ENCODE assay signal across 17 cellular contexts in the genomic region with DNA sequence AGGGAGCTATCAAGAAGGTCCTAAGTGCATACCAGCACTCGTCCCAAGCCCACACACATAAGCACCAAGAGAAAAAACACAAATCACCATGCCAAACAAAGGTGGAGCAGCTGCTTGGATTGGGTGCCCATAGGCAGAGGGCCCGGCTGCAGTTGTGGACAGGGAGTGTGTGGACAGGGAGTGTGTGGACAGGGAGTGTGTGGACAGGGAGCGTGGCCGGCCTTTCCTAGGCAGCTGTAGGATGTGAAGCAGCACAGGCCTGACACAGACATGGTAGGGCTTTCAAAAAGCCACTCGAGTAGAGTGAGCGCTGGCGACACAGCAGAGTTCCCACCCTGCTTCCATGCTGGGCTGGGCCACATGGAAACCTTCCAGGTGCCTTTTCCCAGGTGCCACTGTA. TPM values are rescaled to one million over a fixed set of nuclear protein-coding genes. Genes with fewer than 3 reads are reported as not detected.
DNase-seq lines count a peak whose midpoint lies in the region; ATAC-seq and TF ChIP-seq lines count a peak whose summit lies in the region.
"Had no signal": no experiment of that assay in that cellular context is flagged by ENCODE, and none has a peak within 500 bp of the region (broad histone marks: within the 10 kb centered on the region; RNA-seq: fewer than 3 reads in every experiment).

No MANE protein-coding gene starts in this region.

- no peaks in the 10 kb centered on the region for H3K9me3 Mint-ChIP-seq in activated CD4-positive, alpha-beta T cell treated with anti-CD3 and anti-CD28 coated beads, Interleukin-2, amount 10 ng/mL, durations not matched to agents 7 days and 5 days
- H3K9me3 Mint-ChIP-seq in endothelial cell (ENCODE audit: unreplicated experiment) = no peaks in the 10 kb centered on the region
- H3K9me3 Mint-ChIP-seq in stimulated activated effector memory CD8-positive, alpha-beta T cell treated with anti-CD3 and anti-CD28 coated beads, Interleukin-12 subunit alpha, Interleukin-12 subunit beta, amount 100 ng/mL, for 72 hours = no peaks in the 10 kb centered on the region

- peaks cover 36% of the 10 kb centered on the region for H3K4me1 Mint-ChIP-seq in activated CD4-positive, alpha-beta T cell treated with anti-CD3 and anti-CD28 coated beads, Interleukin-2, amount 10 ng/mL, durations not matched to agents 7 days and 5 days
- peaks cover 3% of the 10 kb centered on the region for H3K4me1 Mint-ChIP-seq in endothelial cell (ENCODE audit: unreplicated experiment)
- H3K4me1 Mint-ChIP-seq in stimulated activated effector memory CD8-positive, alpha-beta T cell treated with anti-CD3 and anti-CD28 coated beads, Interleukin-12 subunit alpha, Interleukin-12 subunit beta, amount 100 ng/mL, for 72 hours = peaks cover 60% of the 10 kb centered on the region

- TF ChIP-seq CTCF in endothelial cell (IDR thresholded peaks at IDR 0.05; ENCODE audit: unreplicated experiment) = no peak

- CTCF ChIA-PET in activated CD4-positive, alpha-beta T cell treated with anti-CD3 and anti-CD28 coated beads, Interleukin-2, amount 10 ng/mL, durations not matched to agents 7 days and 5 days (lab: Charles Lee) = no interaction called here

- no peak for DNase-seq in activated CD4-positive, alpha-beta T cell treated with anti-CD3 and anti-CD28 coated beads, Interleukin-2, amount 10 ng/mL, durations not matched to agents 7 days and 5 days
- DNase-seq in activated CD4-positive, alpha-beta T cell treated with anti-CD3 and anti-CD28 coated beads, Interleukin-2, amount 50 U/mL, for 4 hours = no peak
- DNase-seq in endothelial cell (ENCODE audit: low spot score) (no peak), cortex of kidney (lab: John Stamatoyannopoulos, UW) (no peak), foreskin melanocyte (no peak)
- DNase-seq in stimulated activated effector memory CD8-positive, alpha-beta T cell treated with anti-CD3 and anti-CD28 coated beads, Interleukin-12 subunit alpha, Interleukin-12 subunit beta, amount 100 ng/mL, for 72 hours (ENCODE audit: low spot score in 2 of 2) = no peak
- DNase-seq in activated CD8-positive, alpha-beta memory T cell treated with anti-CD3 and anti-CD28 coated beads, Interleukin-2, amount 50 U/mL, for 4 hours = no peak
- DNase-seq: BE2C, NCI-H1436, NCI-H2081, NCI-H748 treated with DMSO at 0.1 percent for 48 hours, PC-9 had no signal

- POLR2A ChIA-PET in activated CD4-positive, alpha-beta T cell treated with anti-CD3 and anti-CD28 coated beads, Interleukin-2, amount 10 ng/mL, durations not matched to agents 7 days and 5 days (lab: Charles Lee) = no interaction called here

- no peak overlapping the region for H3K4me3 Mint-ChIP-seq in activated CD4-positive, alpha-beta T cell treated with anti-CD3 and anti-CD28 coated beads, Interleukin-2, amount 10 ng/mL, durations not matched to agents 7 days and 5 days
- peak overlapping the region; percentile 25 for H3K4me3 Mint-ChIP-seq in endothelial cell (ENCODE audit: unreplicated experiment)
- no peak overlapping the region for H3K4me3 Mint-ChIP-seq in stimulated activated effector memory CD8-positive, alpha-beta T cell treated with anti-CD3 and anti-CD28 coated beads, Interleukin-12 subunit alpha, Interleukin-12 subunit beta, amount 100 ng/mL, for 72 hours
- H3K4me3 Mint-ChIP-seq: GM23338 had no signal

- peaks cover 35% of the 10 kb centered on the region for H3K36me3 ChIP-seq in KOPT-K1 (ENCODE audit: insufficient read depth, low read length)

- H3K27ac ChIP-seq in KOPT-K1 (ENCODE audit: low read depth, low read length, poor library complexity, severe bottlenecking) = peak overlapping the region; percentile 87
- H3K27ac ChIP-seq: 22Rv1, PC-9, SJSA1 had no signal

- H3K36me3 Mint-ChIP-seq in activated CD4-positive, alpha-beta T cell treated with anti-CD3 and anti-CD28 coated beads, Interleukin-2, amount 10 ng/mL, durations not matched to agents 7 days and 5 days (ENCODE audit: low read depth) = peaks cover 12% of the 10 kb centered on the region
- peaks cover 18% of the 10 kb centered on the region for H3K36me3 Mint-ChIP-seq in endothelial cell (ENCODE audit: low read depth, unreplicated experiment)
- H3K36me3 Mint-ChIP-seq in stimulated activated effector memory CD8-positive, alpha-beta T cell treated with anti-CD3 and anti-CD28 coated beads, Interleukin-12 subunit alpha, Interleukin-12 subunit beta, amount 100 ng/mL, for 72 hours = peaks cover 7% of the 10 kb centered on the region

- no peak for ATAC-seq in stimulated activated effector memory CD8-positive, alpha-beta T cell treated with anti-CD3 and anti-CD28 coated beads, Interleukin-12 subunit alpha, Interleukin-12 subunit beta, amount 100 ng/mL, for 72 hours
- ATAC-seq: GM23338, K562 had no signal

- peak overlapping the region; percentile 28 for H3K27ac Mint-ChIP-seq in activated CD4-positive, alpha-beta T cell treated with anti-CD3 and anti-CD28 coated beads, Interleukin-2, amount 10 ng/mL, durations not matched to agents 7 days and 5 days
- no peak overlapping the region for H3K27ac Mint-ChIP-seq in endothelial cell (ENCODE audit: unreplicated experiment)
- peak overlapping the region; percentile 95 for H3K27ac Mint-ChIP-seq in stimulated activated effector memory CD8-positive, alpha-beta T cell treated with anti-CD3 and anti-CD28 coated beads, Interleukin-12 subunit alpha, Interleukin-12 subunit beta, amount 100 ng/mL, for 72 hours
- H3K27ac Mint-ChIP-seq: GM23338 had no signal

- peaks cover 7% of the 10 kb centered on the region for H3K9me3 ChIP-seq in KOPT-K1 (ENCODE audit: insufficient read depth, low read length, poor library complexity, severe bottlenecking)
- H3K9me3 ChIP-seq: BE2C, SJSA1 had no signal

- no peaks in the 10 kb centered on the region for H3K27me3 Mint-ChIP-seq in activated CD4-positive, alpha-beta T cell treated with anti-CD3 and anti-CD28 coated beads, Interleukin-2, amount 10 ng/mL, durations not matched to agents 7 days and 5 days
- peaks cover 5% of the 10 kb centered on the region for H3K27me3 Mint-ChIP-seq in endothelial cell (ENCODE audit: unreplicated experiment)

RNA-seq across cellular contexts. Expression of gene RTL6, which starts 3.5 kb away (rescaled TPM):
- total RNA-seq in activated CD4-positive, alpha-beta T cell treated with anti-CD3 and anti-CD28 coated beads, Interleukin-2, amount 10 ng/mL, durations not matched to agents 7 days and 5 days = 10 to 100 TPM; 11.8 to 12.0 TPM
- total RNA-seq in endothelial cell (ENCODE audit: unreplicated experiment) = 18.8 TPM
